Comparison of ENCODE assay signal across 2 cellular contexts in genomic region chr4:8277356-8278008, GRCh38.
TF ChIP-seq lines count a peak whose summit lies in the region.

No MANE protein-coding gene starts in this region.

TF ChIP-seq in SK-N-SH, 30 proteins besides CTCF, POLR2A, EP300 and RAD21:
- TF ChIP-seq ZBTB33 (IDR thresholded peaks at IDR 0.05; ENCODE audit: borderline replicate concordance, low read depth) (no peak), EZH2phosphoT487 (IDR thresholded peaks at IDR 0.05; ENCODE audit: borderline replicate concordance, low read depth) (no peak), FOXM1 (IDR thresholded peaks at IDR 0.05; ENCODE audit: low read depth) (no peak), ELF1 (IDR thresholded peaks at IDR 0.05) (no peak), USF1 (IDR thresholded peaks at IDR 0.05; ENCODE audit: borderline replicate concordance, low read depth) (no peak), JUND (IDR thresholded peaks at IDR 0.05) (no peak), MXI1 (IDR thresholded peaks at IDR 0.05; ENCODE audit: low read depth, low read length) (no peak), NRF1 (IDR thresholded peaks at IDR 0.05; ENCODE audit: low read depth, low read length) (no peak), FOXJ3 (CRISPR knock-in tag; IDR thresholded peaks at IDR 0.05) (no peak), SMC3 (IDR thresholded peaks at IDR 0.05; ENCODE audit: low read depth, low read length) (no peak), REST (IDR thresholded peaks at IDR 0.05; ENCODE audit: low read depth, low read length) (no peak), RXRA (IDR thresholded peaks at IDR 0.05; ENCODE audit: borderline replicate concordance, low read depth) (no peak), CHD2 (IDR thresholded peaks at IDR 0.05; ENCODE audit: low read length, partially characterized antibody) (no peak), MAX (IDR thresholded peaks at IDR 0.05; ENCODE audit: low read depth) (no peak), GABPA (IDR thresholded peaks at IDR 0.05; ENCODE audit: low read depth) (no peak), IRF3 (IDR thresholded peaks at IDR 0.05; ENCODE audit: low read depth, low read length) (no peak), RCOR1 (IDR thresholded peaks at IDR 0.05; ENCODE audit: low read length) (no peak), TCF12 (IDR thresholded peaks at IDR 0.05) (no peak), USF2 (IDR thresholded peaks at IDR 0.05; ENCODE audit: borderline replicate concordance, low read depth, low read length) (no peak), PBX3 (IDR thresholded peaks at IDR 0.05) (no peak)
TF ChIP-seq in SK-N-SH: peak in this region for 0.

TF ChIP-seq in SK-N-SH treated with all-trans-retinoic acid at 6 μM for 48 hours, 23 proteins besides CTCF, POLR2A, EP300 and RAD21:
- TF ChIP-seq ZNF8 (CRISPR knock-in tag; IDR thresholded peaks at IDR 0.05) (no peak), ZNF70 (CRISPR knock-in tag; IDR thresholded peaks at IDR 0.05) (no peak), GLIS3 (CRISPR knock-in tag; IDR thresholded peaks at IDR 0.05) (no peak), TSHZ2 (CRISPR knock-in tag; IDR thresholded peaks at IDR 0.05) (no peak), CSDC2 (CRISPR knock-in tag; IDR thresholded peaks at IDR 0.05) (no peak), PPARA (CRISPR knock-in tag; IDR thresholded peaks at IDR 0.05; ENCODE audit: borderline replicate concordance) (no peak), RARB (CRISPR knock-in tag; IDR thresholded peaks at IDR 0.05) (no peak), PATZ1 (CRISPR knock-in tag; IDR thresholded peaks at IDR 0.05; ENCODE audit: borderline replicate concordance) (no peak), ESRRG (CRISPR knock-in tag; IDR thresholded peaks at IDR 0.05) (no peak), ZNF565 (CRISPR knock-in tag; conservative IDR thresholded peaks at IDR 0.05; ENCODE audit: low read depth) (no peak), TCF4 (CRISPR knock-in tag; IDR thresholded peaks at IDR 0.05; ENCODE audit: borderline replicate concordance) (no peak)
